Comparison of ENCODE assay signal across 1 cellular context in genomic region chr12:69569236-69569635, GRCh38.
TF ChIP-seq lines count a peak whose summit lies in the region.

No MANE protein-coding gene starts in this region.

TF ChIP-seq in SK-N-SH treated with all-trans-retinoic acid at 6 μM for 48 hours, 23 proteins besides CTCF, POLR2A, EP300 and RAD21 (continued from another document):
- TF ChIP-seq TSHZ2 (CRISPR knock-in tag; IDR thresholded peaks at IDR 0.05) (no peak), ZNF70 (CRISPR knock-in tag; IDR thresholded peaks at IDR 0.05) (no peak), CSRNP3 (CRISPR knock-in tag; IDR thresholded peaks at IDR 0.05) (no peak), ARNTL (CRISPR knock-in tag; IDR thresholded peaks at IDR 0.05; ENCODE audit: borderline replicate concordance, low read depth) (no peak), PATZ1 (CRISPR knock-in tag; IDR thresholded peaks at IDR 0.05; ENCODE audit: borderline replicate concordance) (no peak), OSR1 (CRISPR knock-in tag; IDR thresholded peaks at IDR 0.05) (no peak)
